8 cellular contexts compared by ENCODE assay signal in the genomic region with DNA sequence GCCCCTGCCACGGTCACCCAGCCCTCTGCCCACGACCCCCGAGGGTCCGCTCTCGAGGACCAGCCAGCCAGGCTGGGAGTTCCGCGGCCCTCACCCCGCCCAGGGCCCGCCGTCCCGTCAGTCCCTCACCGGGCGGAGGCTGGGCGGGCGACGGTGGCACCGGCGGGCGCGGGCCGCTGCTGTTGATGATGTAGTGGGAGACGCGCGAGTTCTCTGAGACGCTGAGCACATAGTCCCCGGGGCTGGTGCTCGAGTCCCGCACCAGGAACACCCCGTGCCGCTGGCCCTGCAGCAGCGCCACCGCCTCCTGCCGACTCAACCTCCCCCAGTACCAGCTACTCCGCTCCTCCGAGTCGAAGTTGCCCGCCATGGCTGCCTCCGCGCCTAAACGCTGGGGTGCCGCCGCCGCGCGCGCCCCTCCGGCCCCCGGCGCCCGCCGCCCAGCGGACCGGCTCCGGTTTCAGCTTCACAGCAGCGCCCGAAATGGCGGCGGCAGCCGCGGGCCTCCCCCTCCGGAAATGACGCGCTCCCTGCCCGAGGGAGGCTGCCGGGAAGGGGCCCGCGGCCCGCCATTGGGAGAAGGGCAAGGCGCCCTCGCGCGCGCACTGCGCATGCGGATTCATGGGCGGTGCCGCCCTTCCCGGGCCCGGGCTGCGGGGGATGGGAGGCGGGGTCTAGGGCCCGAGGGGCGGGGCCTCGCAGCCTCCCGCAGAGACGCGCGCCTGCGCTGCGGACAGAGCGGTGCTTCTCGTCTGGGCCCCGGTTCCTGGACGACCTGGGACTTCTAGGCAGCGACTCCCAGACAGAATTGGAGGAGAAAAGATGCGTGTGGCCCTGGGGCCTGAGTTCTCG. TPM values are rescaled to one million over a fixed set of nuclear protein-coding genes. Genes with fewer than 3 reads are reported as not detected.
A peak's percentile ranks its signal among the peaks of the same experiment; 100 is the strongest.
DNase-seq lines count a peak whose midpoint lies in the region; ATAC-seq lines count a peak whose summit lies in the region.

CRK (minus strand) TSS at position 485 of the 852 bp plus-strand sequence; CDS start at position 370, 115 bp downstream.

- peak within 1 kb of the TSS; percentile 90 to 99 (median 97) for H3K27ac ChIP-seq in BLaER1 treated with 17β-estradiol and CSF1 and Interleukin-3, amounts not matched to agents 10 nM and 100 nM

- H3K4me2 ChIP-seq in BLaER1 treated with 17β-estradiol and CSF1 and Interleukin-3, amounts not matched to agents 10 nM and 100 nM, result peak within 1 kb of the TSS; percentile 83 to 99 (median 94)

- H3K9ac ChIP-seq in BLaER1 treated with 17β-estradiol and CSF1 and Interleukin-3, amounts not matched to agents 10 nM and 100 nM, result peak within 1 kb of the TSS; percentile 93 to 99 (median 98)

- peaks cover 16 to 35% (median 32%) of the 10 kb centered on the region in 11 experiments; a peak in 20 of 22 replicates for H3K36me3 ChIP-seq in BLaER1 treated with 17β-estradiol and CSF1 and Interleukin-3, amounts not matched to agents 10 nM and 100 nM

- peak within 1 kb of the TSS; percentile 83 to 100 (median 99) for H3K4me3 ChIP-seq in BLaER1 treated with 17β-estradiol and CSF1 and Interleukin-3, amounts not matched to agents 10 nM and 100 nM

- peak; percentile 94 for DNase-seq in NCI-H69 (lab: John Stamatoyannopoulos, UW)
- peak; percentile 96 for DNase-seq in activated CD4-positive, alpha-beta T cell treated with anti-CD3 and anti-CD28 coated beads, Interleukin-2, amount 50 U/mL, for 24 hours (ENCODE audit: low read depth in 1 of 2, low spot score in 1 of 2)
- DNase-seq in dedifferentiated amniotic fluid mesenchymal stem cell (ENCODE audit: extremely low spot score), result peak; percentile 92
- DNase-seq in left lobe of liver (ENCODE audit: low spot score), result peak; percentile 97
- peak; percentile 98 to 99 for DNase-seq in stimulated activated CD4-positive, alpha-beta T cell treated with anti-CD3 and anti-CD28 coated beads, Interleukin-2, amount 100 ng/mL, for 24 hours

- no peaks in the 10 kb centered on the region for H3K9me3 ChIP-seq in BLaER1 treated with 17β-estradiol and CSF1 and Interleukin-3, amounts not matched to agents 10 nM and 100 nM (replicated peaks in 1 of 11)

- peaks cover 27 to 55% (median 39%) of the 10 kb centered on the region in 10 experiments for H3K4me1 ChIP-seq in BLaER1 treated with 17β-estradiol and CSF1 and Interleukin-3, amounts not matched to agents 10 nM and 100 nM

- peaks cover 48 to 70% (median 54%) of the 10 kb centered on the region in 11 experiments for H4K20me1 ChIP-seq in BLaER1 treated with 17β-estradiol and CSF1 and Interleukin-3, amounts not matched to agents 10 nM and 100 nM

- H3K27me3 ChIP-seq in BLaER1 treated with 17β-estradiol and CSF1 and Interleukin-3, amounts not matched to agents 10 nM and 100 nM, result peaks cover 10 to 32% (median 19%) of the 10 kb centered on the region in 11 experiments

- ATAC-seq in GM19328 (IDR thresholded peaks at IDR 0.05; ENCODE audit: unreplicated experiment), result peak; percentile 80
- peak; percentile 82 for ATAC-seq in HG03520 (IDR thresholded peaks at IDR 0.05; ENCODE audit: unreplicated experiment)
- ATAC-seq in left lobe of liver, result peak; percentile 80

RNA-seq across cellular contexts. Expression of gene CRK, which starts in this region (rescaled TPM):
- 33.7 TPM for total RNA-seq in left lobe of liver

Comparison
In these comparisons a context has a peak if more than half of its experiments do, and no peak if none do; other contexts are left out.
1. Peak in every context shown above with its lines: DNase-seq, ATAC-seq, H3K4me3 ChIP-seq and H3K27ac ChIP-seq.